10 cellular contexts compared by ENCODE assay signal in genomic region chr6:104941694-104942177, GRCh38. TPM values are rescaled to one million over a fixed set of nuclear protein-coding genes. Genes with fewer than 3 reads are reported as not detected.
DNase-seq lines count a peak whose midpoint lies in the region; ATAC-seq and TF ChIP-seq lines count a peak whose summit lies in the region.
"Had no signal": no experiment of that assay in that cellular context is flagged by ENCODE, and none has a peak within 500 bp of the region (broad histone marks: within the 10 kb centered on the region; RNA-seq: fewer than 3 reads in every experiment).

No MANE protein-coding gene starts in this region.

- 23% methylated on average over 9 of the region's 9 CpGs for WGBS in GM23248 (ENCODE audit: low coverage in 1 of 2, low lambda C conversion rate in 2 of 2, missing lambda C conversion rate in 2 of 2), 2 experiments
- WGBS in prostate gland: 12% methylated on average over 9 of the region's 9 CpGs

- peaks cover 7% of the 10 kb centered on the region for H3K36me3 Mint-ChIP-seq in activated CD8-positive, alpha-beta T cell treated with anti-CD3 and anti-CD28 coated beads for 36 hours (ENCODE audit: low read depth)

- H3K4me1 Mint-ChIP-seq in activated CD8-positive, alpha-beta T cell treated with anti-CD3 and anti-CD28 coated beads for 36 hours (ENCODE audit: low read depth): peaks cover 6% of the 10 kb centered on the region

- POLR2A ChIA-PET in BJ (lab: Charles Lee): no interaction called here
- POLR2A ChIA-PET in activated CD8-positive, alpha-beta T cell treated with anti-CD3 and anti-CD28 coated beads for 36 hours (lab: Charles Lee): no interaction called here

- H3K27ac Mint-ChIP-seq in activated CD8-positive, alpha-beta T cell treated with anti-CD3 and anti-CD28 coated beads for 36 hours: no peak overlapping the region

- H3K4me2 ChIP-seq in GM23248 (ENCODE audit: unreplicated experiment): peak overlapping the region; percentile 74

- ATAC-seq in activated CD8-positive, alpha-beta T cell treated with anti-CD3 and anti-CD28 coated beads for 36 hours: no peak
- no peak for ATAC-seq in lower lobe of right lung
- ATAC-seq: HCT116 had no signal

- no peak overlapping the region for H3K27ac ChIP-seq in GM23248
- H3K27ac ChIP-seq in lower lobe of right lung: no peak overlapping the region
- H3K27ac ChIP-seq in prostate gland: no peak overlapping the region

- no peaks in the 10 kb centered on the region; the same call in 1 of the 2 replicates for H3F3A ChIP-seq in GM23248 (ENCODE audit: insufficient read depth)

- H3K27me3 Mint-ChIP-seq in activated CD8-positive, alpha-beta T cell treated with anti-CD3 and anti-CD28 coated beads for 36 hours: peaks cover 37% of the 10 kb centered on the region

- intact Hi-C loops in activated CD8-positive, alpha-beta T cell treated with anti-CD3 and anti-CD28 coated beads for 36 hours (cut with micrococcal nuclease): no loop called here
- intact Hi-C loops in lower lobe of right lung (cut with DNase I): no loop called here
- intact Hi-C loops in prostate gland (cut with DNase I): no loop called here

- TF ChIP-seq CTCF in BJ (IDR thresholded peaks at IDR 0.05; ENCODE audit: insufficient read depth, low read depth, low read length): no peak
- peak; percentile 27 for TF ChIP-seq CTCF in activated CD8-positive, alpha-beta T cell treated with anti-CD3 and anti-CD28 coated beads for 36 hours (IDR thresholded peaks at IDR 0.05)
- no peak for TF ChIP-seq CTCF in lower lobe of right lung (IDR thresholded peaks at IDR 0.05)
- no peak for TF ChIP-seq CTCF in prostate gland (IDR thresholded peaks at IDR 0.05)

- H3K27me3 ChIP-seq in BJ (ENCODE audit: control insufficient read depth, insufficient read depth, low read length) (peaks cover 9% of the 10 kb centered on the region), GM23248 (replicated peaks; ENCODE audit: insufficient read depth) (peaks cover 35% of the 10 kb centered on the region), lower lobe of right lung (ENCODE audit: low read depth) (peaks cover 80% of the 10 kb centered on the region), prostate gland (replicated peaks; ENCODE audit: insufficient read depth) (peaks cover 4% of the 10 kb centered on the region)

- no peak for TF ChIP-seq POLR2A in prostate gland (IDR thresholded peaks at IDR 0.05)

- peak overlapping the region; percentile 8; the same call in 1 of the 2 replicates for H3K4me3 ChIP-seq in BJ (ENCODE audit: low read depth, low read length)
- peak overlapping the region; percentile 65 for H3K4me3 ChIP-seq in GM23248
- peak overlapping the region; percentile 4 for H3K4me3 ChIP-seq in lower lobe of right lung
- H3K4me3 ChIP-seq in prostate gland: no peak overlapping the region

- H3K4me3 Mint-ChIP-seq in activated CD8-positive, alpha-beta T cell treated with anti-CD3 and anti-CD28 coated beads for 36 hours: peak overlapping the region; percentile 60

- no peaks in the 10 kb centered on the region for H3K9me3 Mint-ChIP-seq in activated CD8-positive, alpha-beta T cell treated with anti-CD3 and anti-CD28 coated beads for 36 hours

- H3K9me3 ChIP-seq in GM23248 (ENCODE audit: low read depth): no peaks in the 10 kb centered on the region
- H3K9me3 ChIP-seq in lower lobe of right lung: no peaks in the 10 kb centered on the region
- no peaks in the 10 kb centered on the region for H3K9me3 ChIP-seq in prostate gland

- H3K36me3 ChIP-seq in BJ (ENCODE audit: control insufficient read depth, insufficient read depth, low read length) (no peaks in the 10 kb centered on the region), GM23248 (ENCODE audit: low read depth) (no peaks in the 10 kb centered on the region), lower lobe of right lung (no peaks in the 10 kb centered on the region), prostate gland (no peaks in the 10 kb centered on the region)

- no peaks in the 10 kb centered on the region for H3K79me2 ChIP-seq in GM23248 (ENCODE audit: insufficient read depth)

- peak overlapping the region; percentile 59 for H2AFZ ChIP-seq in GM23248

- in situ Hi-C loops in GM23248 (cut with MboI): no loop called here

- CTCF ChIA-PET in BJ (lab: Yijun Ruan, JAX): no interaction called here
- CTCF ChIA-PET in activated CD8-positive, alpha-beta T cell treated with anti-CD3 and anti-CD28 coated beads for 36 hours (lab: Charles Lee): no interaction called here

- H4K20me1 ChIP-seq in GM23248 (ENCODE audit: insufficient read depth): no peaks in the 10 kb centered on the region

- no peak overlapping the region for H3K9ac ChIP-seq in GM23248

- DNase-seq in BJ (ENCODE audit: low read depth) (no peak), GM23248 (no peak), lower lobe of right lung (no peak), globus pallidus (ENCODE audit: low spot score) (no peak), NOMO-1 treated with DMSO at 0.1 percent for 48 hours (lab: John Stamatoyannopoulos, UW; ENCODE audit: unreplicated experiment) (no peak), prostate gland (ENCODE audit: low spot score) (no peak), NOMO-1 treated with dmso at 0.1 percent for 144 hours (lab: John Stamatoyannopoulos, UW; ENCODE audit: unreplicated experiment) (no peak)
- DNase-seq in activated CD8-positive, alpha-beta T cell treated with anti-CD3 and anti-CD28 coated beads for 36 hours: no peak
- DNase-seq: NCI-H1105 had no signal

- H3K9me2 ChIP-seq in GM23248 (ENCODE audit: insufficient read depth): no peaks in the 10 kb centered on the region

- H3K4me1 ChIP-seq in GM23248 (ENCODE audit: insufficient read depth): no peaks in the 10 kb centered on the region
- peaks cover 8% of the 10 kb centered on the region for H3K4me1 ChIP-seq in lower lobe of right lung
- H3K4me1 ChIP-seq in prostate gland (replicated peaks): no peaks in the 10 kb centered on the region

RNA-seq across cellular contexts. Expression of gene LIN28B, which starts 15.2 kb away (rescaled TPM):
- not detected in 2 replicates for polyA plus RNA-seq in BJ (2011; rRNA removed)
- polyA minus RNA-seq in BJ (2011; rRNA and poly(A)+ RNA removed): not detected in 2 replicates
- total RNA-seq in GM23248 (2014; rRNA removed; shearing (Covaris generic)): not detected in 2 replicates
- 0.04 TPM in 1 of 2 replicates, not detected in the other for polyA plus RNA-seq in GM23248 (2016; fragmentation: Nextera tagmentation; extraction: Ambion mirVana)
- total RNA-seq in activated CD8-positive, alpha-beta T cell treated with anti-CD3 and anti-CD28 coated beads for 36 hours: not detected
- total RNA-seq in lower lobe of right lung: not detected
- total RNA-seq in prostate gland: 1 to 10 TPM in 1 of 2 donors, not detected in 1; 2.6 TPM

Comparison
In these comparisons a context has a peak if more than half of its experiments do, and no peak if none do; other contexts are left out.
1. H3K4me3 ChIP-seq: peak in BJ (single experiment), GM23248 (single experiment) and lower lobe of right lung (single experiment); none in prostate gland (0 of 2).